2 cellular contexts compared by ENCODE assay signal in the genomic region with DNA sequence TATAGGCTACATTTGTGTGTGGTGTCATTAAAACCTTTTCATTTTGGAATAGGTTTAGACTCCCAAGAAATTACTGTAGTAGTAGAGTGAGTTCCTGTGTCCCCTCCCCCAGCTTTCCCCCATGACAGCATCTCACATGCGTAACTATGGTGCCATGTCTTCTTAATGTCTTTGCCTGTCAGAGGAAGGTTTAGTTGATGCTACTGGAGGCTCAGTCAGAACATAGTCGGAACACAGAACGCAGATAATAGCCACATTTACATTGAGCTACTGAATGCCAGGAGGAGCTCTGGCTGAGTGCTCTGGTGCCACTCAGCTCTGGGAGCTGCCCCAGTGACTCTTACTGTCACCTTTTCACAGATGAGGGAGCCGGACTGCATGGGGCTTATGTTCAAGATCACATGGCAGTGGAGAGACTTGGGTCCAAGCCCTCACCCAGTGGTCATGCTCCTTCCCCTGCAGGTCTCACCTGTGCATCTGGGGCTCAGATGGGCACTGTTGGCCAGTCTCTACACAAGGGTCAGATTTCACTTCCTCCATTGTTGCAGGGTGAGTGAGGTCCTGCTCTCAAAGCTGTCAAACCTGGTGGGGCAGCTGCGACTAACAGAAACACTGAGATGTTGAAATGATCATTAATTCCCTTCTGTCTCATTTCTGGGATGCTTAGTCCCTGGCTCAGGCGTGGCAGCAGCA.
TF ChIP-seq lines count a peak whose summit lies in the region.

No MANE protein-coding gene starts in this region.

TF ChIP-seq in Ishikawa, 13 proteins besides CTCF, POLR2A, EP300 and RAD21 (continued from another document):
- TF ChIP-seq, protein P1, sequence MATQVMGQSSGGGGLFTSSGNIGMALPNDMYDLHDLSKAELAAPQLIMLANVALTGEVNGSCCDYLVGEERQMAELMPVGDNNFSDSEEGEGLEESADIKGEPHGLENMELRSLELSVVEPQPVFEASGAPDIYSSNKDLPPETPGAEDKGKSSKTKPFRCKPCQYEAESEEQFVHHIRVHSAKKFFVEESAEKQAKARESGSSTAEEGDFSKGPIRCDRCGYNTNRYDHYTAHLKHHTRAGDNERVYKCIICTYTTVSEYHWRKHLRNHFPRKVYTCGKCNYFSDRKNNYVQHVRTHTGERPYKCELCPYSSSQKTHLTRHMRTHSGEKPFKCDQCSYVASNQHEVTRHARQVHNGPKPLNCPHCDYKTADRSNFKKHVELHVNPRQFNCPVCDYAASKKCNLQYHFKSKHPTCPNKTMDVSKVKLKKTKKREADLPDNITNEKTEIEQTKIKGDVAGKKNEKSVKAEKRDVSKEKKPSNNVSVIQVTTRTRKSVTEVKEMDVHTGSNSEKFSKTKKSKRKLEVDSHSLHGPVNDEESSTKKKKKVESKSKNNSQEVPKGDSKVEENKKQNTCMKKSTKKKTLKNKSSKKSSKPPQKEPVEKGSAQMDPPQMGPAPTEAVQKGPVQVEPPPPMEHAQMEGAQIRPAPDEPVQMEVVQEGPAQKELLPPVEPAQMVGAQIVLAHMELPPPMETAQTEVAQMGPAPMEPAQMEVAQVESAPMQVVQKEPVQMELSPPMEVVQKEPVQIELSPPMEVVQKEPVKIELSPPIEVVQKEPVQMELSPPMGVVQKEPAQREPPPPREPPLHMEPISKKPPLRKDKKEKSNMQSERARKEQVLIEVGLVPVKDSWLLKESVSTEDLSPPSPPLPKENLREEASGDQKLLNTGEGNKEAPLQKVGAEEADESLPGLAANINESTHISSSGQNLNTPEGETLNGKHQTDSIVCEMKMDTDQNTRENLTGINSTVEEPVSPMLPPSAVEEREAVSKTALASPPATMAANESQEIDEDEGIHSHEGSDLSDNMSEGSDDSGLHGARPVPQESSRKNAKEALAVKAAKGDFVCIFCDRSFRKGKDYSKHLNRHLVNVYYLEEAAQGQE (IDR thresholded peaks at IDR 0.05; ENCODE audit: low read depth), result no peak
- peak; percentile 72; the same call in 1 of the 2 replicates for TF ChIP-seq TCF12 (IDR thresholded peaks at IDR 0.05; ENCODE audit: low read depth)
- no peak for TF ChIP-seq ZBTB7A (IDR thresholded peaks at IDR 0.05; ENCODE audit: low read depth)
- TF ChIP-seq, protein P2, sequence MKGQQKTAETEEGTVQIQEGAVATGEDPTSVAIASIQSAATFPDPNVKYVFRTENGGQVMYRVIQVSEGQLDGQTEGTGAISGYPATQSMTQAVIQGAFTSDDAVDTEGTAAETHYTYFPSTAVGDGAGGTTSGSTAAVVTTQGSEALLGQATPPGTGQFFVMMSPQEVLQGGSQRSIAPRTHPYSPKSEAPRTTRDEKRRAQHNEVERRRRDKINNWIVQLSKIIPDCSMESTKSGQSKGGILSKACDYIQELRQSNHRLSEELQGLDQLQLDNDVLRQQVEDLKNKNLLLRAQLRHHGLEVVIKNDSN (IDR thresholded peaks at IDR 0.05), result peak; percentile 71

TF ChIP-seq in H1, 55 proteins besides CTCF, POLR2A, EP300 and RAD21 (continued from another document):
- TF ChIP-seq, protein P3, sequence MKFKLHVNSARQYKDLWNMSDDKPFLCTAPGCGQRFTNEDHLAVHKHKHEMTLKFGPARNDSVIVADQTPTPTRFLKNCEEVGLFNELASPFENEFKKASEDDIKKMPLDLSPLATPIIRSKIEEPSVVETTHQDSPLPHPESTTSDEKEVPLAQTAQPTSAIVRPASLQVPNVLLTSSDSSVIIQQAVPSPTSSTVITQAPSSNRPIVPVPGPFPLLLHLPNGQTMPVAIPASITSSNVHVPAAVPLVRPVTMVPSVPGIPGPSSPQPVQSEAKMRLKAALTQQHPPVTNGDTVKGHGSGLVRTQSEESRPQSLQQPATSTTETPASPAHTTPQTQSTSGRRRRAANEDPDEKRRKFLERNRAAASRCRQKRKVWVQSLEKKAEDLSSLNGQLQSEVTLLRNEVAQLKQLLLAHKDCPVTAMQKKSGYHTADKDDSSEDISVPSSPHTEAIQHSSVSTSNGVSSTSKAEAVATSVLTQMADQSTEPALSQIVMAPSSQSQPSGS (IDR thresholded peaks at IDR 0.05; ENCODE audit: low read length), result no peak
TF ChIP-seq in H1: peak in this region for 0.
